13 cellular contexts compared by ENCODE assay signal in genomic region chr14:71354801-71355200, GRCh38. TPM values are rescaled to one million over a fixed set of nuclear protein-coding genes. Genes with fewer than 3 reads are reported as not detected.
DNase-seq lines count a peak whose midpoint lies in the region; FAIRE-seq and TF ChIP-seq lines count a peak whose summit lies in the region.
"Had no signal": no experiment of that assay in that cellular context is flagged by ENCODE, and none has a peak within 500 bp of the region (broad histone marks: within the 10 kb centered on the region; RNA-seq: fewer than 3 reads in every experiment).

No MANE protein-coding gene starts in this region.

- H3K27ac ChIP-seq in brain microvascular endothelial cell (peak overlapping the region; percentile 28), stomach (peak overlapping the region in 4 of 5 donors; percentile 8 to 80 (median 49))
- H3K27ac ChIP-seq: WERI-Rb-1 had no signal

- H3K27me3 ChIP-seq in brain microvascular endothelial cell (replicated peaks) (no peaks in the 10 kb centered on the region), stomach (no peaks in the 10 kb centered on the region)
- H3K27me3 ChIP-seq: right atrium auricular region, suprapubic skin had no signal

- intact Hi-C loops in stomach (cut with DNase I; ENCODE audit: low total_unique reads) = no loop called here

- TF ChIP-seq POLR2A in stomach (IDR thresholded peaks at IDR 0.05) = no peak

- H3K4me3 ChIP-seq in brain microvascular endothelial cell (ENCODE audit: low read depth, low read length) (no peak overlapping the region), stomach (no peak overlapping the region)
- H3K4me3 ChIP-seq: right atrium auricular region, suprapubic skin had no signal

- no peak for TF ChIP-seq EP300 in stomach (IDR thresholded peaks at IDR 0.05)

- H3K4me1 ChIP-seq in stomach = peaks cover 3 to 49% (median 28%) of the 10 kb centered on the region in 4 donors

- in situ Hi-C loops in brain microvascular endothelial cell (cut with HindIII; ENCODE audit: low pct_ligation_motif_present, low sequenced_read_pairs) = no loop called here

- FAIRE-seq in D721Med (lab: Jason Lieb, UNC) = no peak

- WGBS in stomach, 5 donors = 61 to 70% (median 67%) methylated on average over 5 of the region's 5 CpGs

- no peaks in the 10 kb centered on the region for H3K36me3 ChIP-seq in brain microvascular endothelial cell (replicated peaks)
- no peaks in the 10 kb centered on the region for H3K36me3 ChIP-seq in stomach
- H3K36me3 ChIP-seq: right atrium auricular region, suprapubic skin, WERI-Rb-1 had no signal

- no peaks in the 10 kb centered on the region for H3K9me3 ChIP-seq in stomach
- H3K9me3 ChIP-seq: right atrium auricular region, suprapubic skin had no signal

- TF ChIP-seq CTCF in brain microvascular endothelial cell (IDR thresholded peaks at IDR 0.05; ENCODE audit: low read depth, low read length, missing control alignments) = no peak
- TF ChIP-seq CTCF in stomach (IDR thresholded peaks at IDR 0.05) = no peak
- no peak for TF ChIP-seq CTCF in D721Med (IDR thresholded peaks at IDR 0.05; ENCODE audit: insufficient read depth, missing control alignments)

- DNase-seq in M059J (ENCODE audit: low read depth) = peak; percentile 67
- DNase-seq in brain microvascular endothelial cell = no peak
- peak; percentile 10 for DNase-seq in kidney glomerular epithelial cell (lab: John Stamatoyannopoulos, UW)
- DNase-seq in stomach = no peak
- DNase-seq in D721Med (ENCODE audit: insufficient read length, low spot score) = no peak
- DNase-seq in DMS 273 (lab: John Stamatoyannopoulos, UW; ENCODE audit: unreplicated experiment) = no peak
- DNase-seq in NCI-H1048 (lab: John Stamatoyannopoulos, UW) = no peak
- DNase-seq: cerebellar nuclear complex, KBM-7, NCI-H1930, WERI-Rb-1 had no signal

RNA-seq across cellular contexts. Expression of gene SIPA1L1, which starts 34.5 kb away (rescaled TPM):
- total RNA-seq in M059J (2014; rRNA removed; shearing (Covaris generic)) = 32.4 and 49.4 TPM in 2 replicates
- total RNA-seq in stomach = 100 to 1,000 TPM in 1 of 5 donors, 10 to 100 TPM in 4; 26.6 to 193 (median 70.7) TPM
- 10 to 100 TPM; 12.2 to 19.2 (median 13.0) TPM for polyA plus RNA-seq in stomach

Comparison
In these comparisons a context has a peak if more than half of its experiments do, and no peak if none do; other contexts are left out.
1. DNase-seq: peak in M059J (single experiment) and kidney glomerular epithelial cell (single experiment); none in brain microvascular endothelial cell (single experiment), stomach (single experiment), D721Med (single experiment), DMS 273 (single experiment) and NCI-H1048 (single experiment).